ENCODE assay signal across 8 cellular contexts in the genomic region with DNA sequence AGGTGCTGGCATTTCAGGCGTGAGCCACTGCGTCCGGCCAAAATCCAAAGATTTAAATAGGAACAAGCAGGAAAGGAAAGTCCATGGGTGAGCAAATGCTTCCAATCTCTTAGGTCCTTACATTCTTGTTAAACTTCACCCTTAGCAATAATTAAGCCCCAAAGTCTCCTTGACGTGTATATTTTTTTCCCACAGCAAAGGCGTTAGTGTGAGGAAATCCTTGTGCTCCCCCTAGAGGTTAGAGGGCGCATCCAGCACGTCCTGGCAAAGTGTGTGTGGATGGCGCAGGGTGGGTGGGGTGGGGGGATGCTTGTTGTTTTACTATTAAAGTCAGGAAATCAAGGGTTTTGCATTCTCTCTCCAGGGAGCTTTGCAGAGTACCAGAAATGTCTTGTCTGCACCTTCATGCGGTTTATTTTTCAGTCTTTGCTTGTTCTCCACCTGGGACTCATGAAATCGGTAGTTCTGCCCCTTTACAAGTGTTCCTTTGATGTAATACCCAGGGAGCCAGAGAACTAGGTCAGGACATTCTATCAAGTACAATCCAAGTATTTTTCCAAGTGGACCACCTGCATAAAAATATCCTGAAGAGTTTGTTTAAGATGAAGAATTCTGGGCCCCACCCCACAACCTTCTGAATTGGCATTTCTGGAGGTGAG.
DNase-seq lines count a peak whose midpoint lies in the region; ATAC-seq and TF ChIP-seq lines count a peak whose summit lies in the region.

No MANE protein-coding gene starts in this region.

- ATAC-seq in GM19351 (IDR thresholded peaks at IDR 0.05; ENCODE audit: unreplicated experiment): peak; percentile 83
- no peak for ATAC-seq in GM19328 (IDR thresholded peaks at IDR 0.05; ENCODE audit: unreplicated experiment)

- H3K4me3 ChIP-seq in astrocyte of the cerebellum (ENCODE audit: low read depth, low read length): no peak overlapping the region

- in situ Hi-C loops in astrocyte of the cerebellum (cut with HindIII; ENCODE audit: low sequenced_read_pairs): no loop called here

- peak; percentile 74 for TF ChIP-seq CTCF in AG09319 (IDR thresholded peaks at IDR 0.05; ENCODE audit: low read depth, low read length)
- TF ChIP-seq CTCF in astrocyte of the cerebellum (IDR thresholded peaks at IDR 0.05; ENCODE audit: low read depth, low read length, missing control alignments): peak; percentile 72

- DNase-seq in AG09319 (ENCODE audit: extremely low read depth, low read depth) (peak; percentile 27), NCI-H1417 treated with DMSO at 0.1 percent for 48 hours (lab: John Stamatoyannopoulos, UW) (peak; percentile 37), T-helper 2 cell (peak in 4 of 5 experiments; percentile 27 to 71 (median 34)), astrocyte of the cerebellum (ENCODE audit: low read depth) (peak; percentile 55), hypothalamus (lab: John Stamatoyannopoulos, UW) (peak in 29 of 51 donors; percentile 4 to 73 (median 30)), smooth muscle cell of the brain vasculature (ENCODE audit: low read depth, low spot score) (peak; percentile 39)
